In genomic region chr13:51230473-51231105, GRCh38 we compare ENCODE assay signal across 8 cellular contexts. TPM values are rescaled to one million over a fixed set of nuclear protein-coding genes. Genes with fewer than 3 reads are reported as not detected.
DNase-seq lines count a peak whose midpoint lies in the region; ATAC-seq and TF ChIP-seq lines count a peak whose summit lies in the region.

No MANE protein-coding gene starts in this region.

- H3K4me1 Mint-ChIP-seq in CD8-positive, alpha-beta T cell (ENCODE audit: low read depth): no peaks in the 10 kb centered on the region

- POLR2A ChIA-PET in CD8-positive, alpha-beta T cell (lab: Charles Lee): no interaction called here

- H3K4me3 Mint-ChIP-seq in CD8-positive, alpha-beta T cell: peak overlapping the region; percentile 29

- H3K27me3 Mint-ChIP-seq in CD8-positive, alpha-beta T cell (ENCODE audit: low read depth): peaks cover 31% of the 10 kb centered on the region

- H3K36me3 ChIP-seq in CD8-positive, alpha-beta T cell (ENCODE audit: insufficient read depth, low read length): no peaks in the 10 kb centered on the region
- peaks cover 9% of the 10 kb centered on the region for H3K36me3 ChIP-seq in left ventricle myocardium inferior

- ATAC-seq in CD8-positive, alpha-beta T cell: no peak
- no peak for ATAC-seq in HG03039 (IDR thresholded peaks at IDR 0.05; ENCODE audit: unreplicated experiment)

- H3K27me3 ChIP-seq in CD8-positive, alpha-beta T cell (ENCODE audit: insufficient read depth, low read length): no peaks in the 10 kb centered on the region
- no peaks in the 10 kb centered on the region for H3K27me3 ChIP-seq in left ventricle myocardium inferior (ENCODE audit: low read depth)

- no peak for TF ChIP-seq CTCF in CD8-positive, alpha-beta T cell (IDR thresholded peaks at IDR 0.05)
- TF ChIP-seq CTCF in left ventricle myocardium inferior (IDR thresholded peaks at IDR 0.05; ENCODE audit: borderline replicate concordance): no peak
- no peak for TF ChIP-seq CTCF in retinal pigment epithelial cell (conservative IDR thresholded peaks at IDR 0.05; ENCODE audit: low read depth, low read length)

- no peak overlapping the region for H3K27ac Mint-ChIP-seq in CD8-positive, alpha-beta T cell

- H3K9me3 Mint-ChIP-seq in CD8-positive, alpha-beta T cell: no peaks in the 10 kb centered on the region

- CTCF ChIA-PET in CD8-positive, alpha-beta T cell (lab: Charles Lee): no interaction called here

- no peaks in the 10 kb centered on the region for H3K4me1 ChIP-seq in CD8-positive, alpha-beta T cell (ENCODE audit: insufficient read depth, low read length)
- peaks cover 41% of the 10 kb centered on the region for H3K4me1 ChIP-seq in left ventricle myocardium inferior

- H3K4me3 ChIP-seq in CD8-positive, alpha-beta T cell (ENCODE audit: low read depth, low read length): no peak overlapping the region
- H3K4me3 ChIP-seq in left ventricle myocardium inferior: peak overlapping the region; percentile 48
- peak overlapping the region; percentile 25 for H3K4me3 ChIP-seq in retinal pigment epithelial cell (ENCODE audit: low read length)

- intact Hi-C loops in CD8-positive, alpha-beta T cell (cut with DNase I, micrococcal nuclease): no loop called here
- intact Hi-C loops in left ventricle myocardium inferior (cut with micrococcal nuclease): no loop called here

- no peak for DNase-seq in CD8-positive, alpha-beta T cell
- DNase-seq in amniotic epithelial cell (ENCODE audit: low read depth): peak; percentile 76
- DNase-seq in left ventricle myocardium inferior: peak; percentile 65
- DNase-seq in retinal pigment epithelial cell (ENCODE audit: low read depth): peak; percentile 78
- DNase-seq in AML-193 (lab: John Stamatoyannopoulos, UW): no peak
- DNase-seq in amniotic stem cell (lab: John Stamatoyannopoulos, UW): no peak
- DNase-seq in stimulated activated CD4-positive, alpha-beta T cell treated with anti-CD3 and anti-CD28 coated beads, Interleukin-4, amount 100 ng/mL, for 4 hours: no peak

- H3K9me3 ChIP-seq in CD8-positive, alpha-beta T cell (ENCODE audit: low read length): no peaks in the 10 kb centered on the region
- no peaks in the 10 kb centered on the region for H3K9me3 ChIP-seq in left ventricle myocardium inferior (replicated peaks)

- no peak overlapping the region for H3K27ac ChIP-seq in CD8-positive, alpha-beta T cell (ENCODE audit: low read depth, low read length)
- H3K27ac ChIP-seq in left ventricle myocardium inferior (replicated peaks): peak overlapping the region; percentile 75

- H3K36me3 Mint-ChIP-seq in CD8-positive, alpha-beta T cell: no peaks in the 10 kb centered on the region

RNA-seq across cellular contexts. Expression of gene FAM124A, which starts 8.4 kb away (rescaled TPM):
- total RNA-seq in CD8-positive, alpha-beta T cell: under 1 TPM in 1 of 2 experiments, not detected in 1; 0.11 TPM
- total RNA-seq in left ventricle myocardium inferior: 5.7 TPM

Comparison
In these comparisons a context has a peak if more than half of its experiments do, and no peak if none do; other contexts are left out.
1. DNase-seq: peak in amniotic epithelial cell (single experiment), left ventricle myocardium inferior (single experiment) and retinal pigment epithelial cell (single experiment); none in CD8-positive, alpha-beta T cell (0 of 7), AML-193 (0 of 2), amniotic stem cell (single experiment) and stimulated activated CD4-positive, alpha-beta T cell treated with anti-CD3 and anti-CD28 coated beads, Interleukin-4, amount 100 ng/mL, for 4 hours (0 of 2).